Comparison of ENCODE assay signal across 9 cellular contexts in the genomic region with DNA sequence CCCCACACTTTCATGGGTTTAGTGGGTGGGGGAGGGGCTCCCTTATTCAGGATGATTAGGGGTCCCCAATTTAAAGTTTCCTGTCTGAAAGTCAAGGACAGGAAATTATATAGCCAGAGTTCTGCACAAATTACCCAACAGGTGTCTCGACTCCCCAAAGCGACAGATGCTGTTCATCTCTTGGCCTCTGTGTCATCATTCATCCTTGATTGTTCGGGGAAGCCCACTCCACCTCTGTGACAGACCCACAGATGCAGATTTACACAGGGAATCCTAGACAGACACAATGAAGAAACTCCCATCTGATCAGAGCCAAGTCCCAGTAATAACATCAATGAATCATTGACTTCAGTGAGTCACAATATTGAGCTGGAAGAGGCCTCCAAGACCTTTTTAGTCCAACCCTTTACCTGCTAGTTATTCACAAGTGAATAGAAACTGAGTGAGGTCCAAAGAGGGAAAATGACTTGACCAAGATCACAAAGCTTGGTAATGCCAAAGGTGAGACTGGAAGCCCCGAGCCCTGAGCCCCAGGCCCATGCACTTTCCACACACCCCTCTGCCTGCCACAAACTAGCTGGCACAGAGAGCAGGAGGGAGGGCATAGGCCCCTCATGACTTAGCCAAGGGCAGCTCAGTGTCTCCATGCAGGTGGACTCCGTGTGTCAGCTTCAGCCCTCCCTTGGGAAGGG. TPM values are rescaled to one million over a fixed set of nuclear protein-coding genes. Genes with fewer than 3 reads are reported as not detected.
DNase-seq lines count a peak whose midpoint lies in the region; ATAC-seq and TF ChIP-seq lines count a peak whose summit lies in the region.
"Had no signal": no experiment of that assay in that cellular context is flagged by ENCODE, and none has a peak within 500 bp of the region (broad histone marks: within the 10 kb centered on the region; RNA-seq: fewer than 3 reads in every experiment).

No MANE protein-coding gene starts in this region.

- no peaks in the 10 kb centered on the region for H3K27me3 Mint-ChIP-seq in activated naive CD4-positive, alpha-beta T cell treated with anti-CD3 and anti-CD28 coated beads for 36 hours (ENCODE audit: low read depth)
- H3K27me3 Mint-ChIP-seq in activated CD4-positive, alpha-beta memory T cell treated with anti-CD3 and anti-CD28 coated beads for 36 hours: no peaks in the 10 kb centered on the region

- POLR2A ChIA-PET in activated CD4-positive, alpha-beta memory T cell treated with anti-CD3 and anti-CD28 coated beads for 36 hours (lab: Charles Lee): interaction anchor here (1.2 to 3.5 kb wide), 6 partner anchors 9 to 114 kb away, joined by 4 to 30 read pairs (median 6); a partner anchor contains a TSS

- 81 to 83% methylated on average over 5 of the region's 5 CpGs for WGBS in thyroid gland, 2 donors

- no peaks in the 10 kb centered on the region for H3K9me3 ChIP-seq in thyroid gland

- H3K4me3 ChIP-seq in thyroid gland (replicated peaks in 1 of 3): no peak overlapping the region

- H3K36me3 ChIP-seq in thyroid gland: no peaks in the 10 kb centered on the region

- ATAC-seq in GM19324 (IDR thresholded peaks at IDR 0.05; ENCODE audit: low FRiP score, unreplicated experiment): no peak
- ATAC-seq in GM19395 (IDR thresholded peaks at IDR 0.05; ENCODE audit: unreplicated experiment): no peak

- intact Hi-C loops in activated naive CD4-positive, alpha-beta T cell treated with anti-CD3 and anti-CD28 coated beads for 36 hours (cut with micrococcal nuclease): loop anchor here (1.0 to 10.0 kb wide), 10 partner anchors 8 to 1492 kb away; a partner anchor contains a TSS
- intact Hi-C loops in activated CD4-positive, alpha-beta memory T cell treated with anti-CD3 and anti-CD28 coated beads for 36 hours (cut with micrococcal nuclease): loop anchor here (1.0 kb wide), 5 partner anchors 8 to 82 kb away; a partner anchor contains a TSS
- intact Hi-C loops in thyroid gland (cut with DNase I): loop anchor here (5.0 kb wide), 2 partner anchors 60 to 225 kb away; a partner anchor contains a TSS

- CTCF ChIA-PET in activated naive CD4-positive, alpha-beta T cell treated with anti-CD3 and anti-CD28 coated beads for 36 hours (lab: Charles Lee): interaction anchor here (0.5 to 6.5 kb wide), 18 partner anchors 8 to 227 kb away, joined by 3 to 181 read pairs (median 4); a partner anchor contains a TSS
- CTCF ChIA-PET in activated CD4-positive, alpha-beta memory T cell treated with anti-CD3 and anti-CD28 coated beads for 36 hours (lab: Charles Lee): interaction anchor here (0.6 to 7.6 kb wide), 20 partner anchors 7 to 297 kb away, joined by 3 to 195 read pairs (median 4); a partner anchor contains a TSS

- H3K36me3 Mint-ChIP-seq in activated naive CD4-positive, alpha-beta T cell treated with anti-CD3 and anti-CD28 coated beads for 36 hours (ENCODE audit: low read depth): peaks cover 4% of the 10 kb centered on the region
- no peaks in the 10 kb centered on the region for H3K36me3 Mint-ChIP-seq in activated CD4-positive, alpha-beta memory T cell treated with anti-CD3 and anti-CD28 coated beads for 36 hours

- H3K4me3 Mint-ChIP-seq in activated naive CD4-positive, alpha-beta T cell treated with anti-CD3 and anti-CD28 coated beads for 36 hours: no peak overlapping the region
- no peak overlapping the region for H3K4me3 Mint-ChIP-seq in activated CD4-positive, alpha-beta memory T cell treated with anti-CD3 and anti-CD28 coated beads for 36 hours

- H3K9me3 Mint-ChIP-seq in activated naive CD4-positive, alpha-beta T cell treated with anti-CD3 and anti-CD28 coated beads for 36 hours: no peaks in the 10 kb centered on the region
- H3K9me3 Mint-ChIP-seq in activated CD4-positive, alpha-beta memory T cell treated with anti-CD3 and anti-CD28 coated beads for 36 hours: no peaks in the 10 kb centered on the region

- no peak for TF ChIP-seq POLR2A in thyroid gland (IDR thresholded peaks at IDR 0.05)

- peaks cover 61% of the 10 kb centered on the region for H3K4me1 Mint-ChIP-seq in activated naive CD4-positive, alpha-beta T cell treated with anti-CD3 and anti-CD28 coated beads for 36 hours (ENCODE audit: low read depth)
- peaks cover 60% of the 10 kb centered on the region for H3K4me1 Mint-ChIP-seq in activated CD4-positive, alpha-beta memory T cell treated with anti-CD3 and anti-CD28 coated beads for 36 hours (ENCODE audit: low read depth)

- TF ChIP-seq CTCF in thyroid gland (IDR thresholded peaks at IDR 0.05): no peak

- peaks cover 31 to 62% of the 10 kb centered on the region in 2 donors for H3K4me1 ChIP-seq in thyroid gland
- H3K4me1 ChIP-seq: parathyroid adenoma had no signal

- H3K27ac Mint-ChIP-seq in activated naive CD4-positive, alpha-beta T cell treated with anti-CD3 and anti-CD28 coated beads for 36 hours: peak overlapping the region; percentile 92
- peak overlapping the region; percentile 91 for H3K27ac Mint-ChIP-seq in activated CD4-positive, alpha-beta memory T cell treated with anti-CD3 and anti-CD28 coated beads for 36 hours

- peak; percentile 75 for DNase-seq in activated naive CD4-positive, alpha-beta T cell treated with anti-CD3 and anti-CD28 coated beads for 36 hours
- no peak for DNase-seq in activated naive CD4-positive, alpha-beta T cell treated with anti-CD3 and anti-CD28 coated beads, Interleukin-2, amount 50 U/mL, for 16 hours
- DNase-seq in activated CD4-positive, alpha-beta memory T cell treated with anti-CD3 and anti-CD28 coated beads for 36 hours: peak; percentile 36
- DNase-seq in islet precursor cell (peak; percentile 14), thyroid gland (no peak), SKM-1 (lab: John Stamatoyannopoulos, UW; ENCODE audit: unreplicated experiment) (no peak)

- H3K27me3 ChIP-seq in thyroid gland: no peaks in the 10 kb centered on the region

- H3K27ac ChIP-seq in thyroid gland: peak overlapping the region; percentile 5 to 81 (median 57)
- H3K27ac ChIP-seq: parathyroid adenoma had no signal

RNA-seq across cellular contexts. Expression of a gene that starts 7.9 kb away (rescaled TPM):
- total RNA-seq in activated naive CD4-positive, alpha-beta T cell treated with anti-CD3 and anti-CD28 coated beads for 36 hours: 100 to 1,000 TPM; 185 to 198 TPM
- 100 to 1,000 TPM; 168 to 170 TPM for total RNA-seq in activated CD4-positive, alpha-beta memory T cell treated with anti-CD3 and anti-CD28 coated beads for 36 hours
- total RNA-seq in thyroid gland: 100 to 1,000 TPM; 327 to 576 (median 408) TPM

Comparison
In these comparisons a context has a peak if more than half of its experiments do, and no peak if none do; other contexts are left out.
1. DNase-seq: peak in activated naive CD4-positive, alpha-beta T cell treated with anti-CD3 and anti-CD28 coated beads for 36 hours (single experiment), activated CD4-positive, alpha-beta memory T cell treated with anti-CD3 and anti-CD28 coated beads for 36 hours (single experiment) and islet precursor cell (single experiment); none in activated naive CD4-positive, alpha-beta T cell treated with anti-CD3 and anti-CD28 coated beads, Interleukin-2, amount 50 U/mL, for 16 hours (single experiment), thyroid gland (0 of 2) and SKM-1 (single experiment).